8 cellular contexts compared by ENCODE assay signal in genomic region chr17:58337126-58337599, GRCh38. TPM values are rescaled to one million over a fixed set of nuclear protein-coding genes. Genes with fewer than 3 reads are reported as not detected.
A peak's percentile ranks its signal among the peaks of the same experiment; 100 is the strongest.
DNase-seq lines count a peak whose midpoint lies in the region; ATAC-seq, FAIRE-seq and TF ChIP-seq lines count a peak whose summit lies in the region.

No MANE protein-coding gene starts in this region.

- ATAC-seq in CD8-positive, alpha-beta T cell = no peak
- no peak for ATAC-seq in GM12878
- no peak for ATAC-seq in HG02610 (IDR thresholded peaks at IDR 0.05; ENCODE audit: unreplicated experiment)
- no peak for ATAC-seq in body of pancreas

- H3K4me2 ChIP-seq in OCI-LY1 (ENCODE audit: low read length) (peak overlapping the region; percentile 97), GM12878 (ENCODE audit: control insufficient read depth, insufficient read depth) (peak overlapping the region; percentile 99)

- in situ Hi-C loops in GM12878 (cut with MboI) = loop anchor here (10.0 kb wide), 1 partner anchor 1498 kb away; no protein-coding TSS in a partner anchor

- peak overlapping the region; percentile 97 for H3K27ac Mint-ChIP-seq in CD8-positive, alpha-beta T cell

- H3K79me2 ChIP-seq in OCI-LY1 (ENCODE audit: insufficient read depth, low read length) = peaks cover 11% of the 10 kb centered on the region
- H3K79me2 ChIP-seq in GM12878 (ENCODE audit: control insufficient read depth, insufficient read depth, low read length) = peaks cover 96% of the 10 kb centered on the region

- H3K4me3 ChIP-seq in CD8-positive, alpha-beta T cell (ENCODE audit: low read depth, low read length) = peak overlapping the region; percentile 90
- H3K4me3 ChIP-seq in OCI-LY1 (ENCODE audit: low read depth, low read length, poor library complexity, severe bottlenecking) (peak overlapping the region; percentile 99), GM12878 (peak overlapping the region; percentile 83), neutrophil (ENCODE audit: low read depth in 1 of 2, low read length in 1 of 2) (peak overlapping the region; percentile 86 to 95), A673 (ENCODE audit: low read depth, low read length, poor library complexity, severe bottlenecking) (no peak overlapping the region), body of pancreas (no peak overlapping the region)

- H3K9me3 Mint-ChIP-seq in CD8-positive, alpha-beta T cell = no peaks in the 10 kb centered on the region

- no peaks in the 10 kb centered on the region for H3K27me3 Mint-ChIP-seq in CD8-positive, alpha-beta T cell (ENCODE audit: low read depth)

- TF ChIP-seq RAD21 in GM12878 (IDR thresholded peaks at IDR 0.05; ENCODE audit: insufficient read depth, low read depth, low read length) = no peak; the same call in 1 of the 2 replicates

- no peaks in the 10 kb centered on the region for H3K9me3 ChIP-seq in CD8-positive, alpha-beta T cell (ENCODE audit: low read length)
- H3K9me3 ChIP-seq in OCI-LY1 (ENCODE audit: low read length) (no peaks in the 10 kb centered on the region), GM12878 (replicated peaks; ENCODE audit: control insufficient read depth, insufficient read depth, low read length) (no peaks in the 10 kb centered on the region; the same call in 2 of the 3 replicates), neutrophil (no peaks in the 10 kb centered on the region), A673 (ENCODE audit: low read depth, low read length, poor library complexity, severe bottlenecking) (no peaks in the 10 kb centered on the region), body of pancreas (no peaks in the 10 kb centered on the region)

- peaks cover 28% of the 10 kb centered on the region for H3K36me3 Mint-ChIP-seq in CD8-positive, alpha-beta T cell

- CTCF ChIA-PET in CD8-positive, alpha-beta T cell (lab: Charles Lee) = interaction anchor here (0.8 to 13.7 kb wide), 8 partner anchors 6 to 151 kb away, joined by 3 to 587 read pairs (median 15); partner anchors contain the start of genes HSF5, RNF43, SUPT4H1 and TSPOAP1
- CTCF ChIA-PET in GM12878 (lab: Yijun Ruan, JAX) = interaction anchor here (1.4 to 4.3 kb wide), 7 partner anchors 8 to 78 kb away, joined by 3 to 53 read pairs (median 18); partner anchors contain the start of genes RNF43, SUPT4H1 and TSPOAP1
- CTCF ChIA-PET in A673 (lab: Charles Lee) = no interaction called here

- peak overlapping the region; percentile 92 for H3K27ac ChIP-seq in CD8-positive, alpha-beta T cell (ENCODE audit: low read depth, low read length)
- peak overlapping the region; percentile 99 for H3K27ac ChIP-seq in OCI-LY1 (ENCODE audit: low read depth, low read length, poor library complexity, severe bottlenecking)
- H3K27ac ChIP-seq in GM12878 (ENCODE audit: control insufficient read depth, insufficient read depth) = peak overlapping the region; percentile 100
- peak overlapping the region; percentile 100 for H3K27ac ChIP-seq in neutrophil
- no peak overlapping the region for H3K27ac ChIP-seq in A673 (ENCODE audit: low read depth, low read length, poor library complexity, severe bottlenecking)
- peak overlapping the region in 2 of 4 donors; percentile 59 to 82 for H3K27ac ChIP-seq in body of pancreas

- TF ChIP-seq CTCF in CD8-positive, alpha-beta T cell (IDR thresholded peaks at IDR 0.05) = no peak
- TF ChIP-seq CTCF in OCI-LY1 (IDR thresholded peaks at IDR 0.05; ENCODE audit: low read length) (no peak), GM12878 (IDR thresholded peaks at IDR 0.05 in 2 of 3, conservative IDR thresholded peaks at IDR 0.05 in 1 of 3; ENCODE audit: control insufficient read depth in 2 of 3, extremely low read depth in 1 of 3, insufficient read depth in 1 of 3, low read depth in 3 of 3, low read length in 3 of 3) (no peak), neutrophil (IDR thresholded peaks at IDR 0.05) (no peak), A673 (conservative IDR thresholded peaks at IDR 0.05; ENCODE audit: low read depth, low read length) (no peak), body of pancreas (IDR thresholded peaks at IDR 0.05) (no peak)

- no peaks in the 10 kb centered on the region for H3K9me2 ChIP-seq in OCI-LY1 (ENCODE audit: low read depth, low read length)

- H3K36me3 ChIP-seq in CD8-positive, alpha-beta T cell (ENCODE audit: insufficient read depth, low read length) = peaks cover under 1% of the 10 kb centered on the region
- peaks cover 18% of the 10 kb centered on the region for H3K36me3 ChIP-seq in OCI-LY1 (ENCODE audit: insufficient read depth, low read length)
- no peaks in the 10 kb centered on the region; a peak in 1 of 4 replicates for H3K36me3 ChIP-seq in GM12878 (ENCODE audit: control insufficient read depth in 2 of 2, insufficient read depth in 2 of 2, low read length in 1 of 2)
- no peaks in the 10 kb centered on the region for H3K36me3 ChIP-seq in neutrophil
- no peaks in the 10 kb centered on the region for H3K36me3 ChIP-seq in A673 (ENCODE audit: insufficient read depth, low read length, poor library complexity, severe bottlenecking)
- H3K36me3 ChIP-seq in body of pancreas (replicated peaks in 1 of 2; ENCODE audit: insufficient read depth in 1 of 2, low read depth in 2 of 2) = no peaks in the 10 kb centered on the region

- no peaks in the 10 kb centered on the region for H3K27me3 ChIP-seq in CD8-positive, alpha-beta T cell (ENCODE audit: insufficient read depth, low read length)
- H3K27me3 ChIP-seq in OCI-LY1 (ENCODE audit: insufficient read depth, low read length) (no peaks in the 10 kb centered on the region), GM12878 (replicated peaks in 1 of 2; ENCODE audit: control insufficient read depth in 2 of 2, insufficient read depth in 2 of 2, low read length in 1 of 2) (no peaks in the 10 kb centered on the region), neutrophil (no peaks in the 10 kb centered on the region), A673 (replicated peaks; ENCODE audit: insufficient read depth, low read depth, low read length, poor library complexity) (no peaks in the 10 kb centered on the region), body of pancreas (no peaks in the 10 kb centered on the region)

- peaks cover 65% of the 10 kb centered on the region for H3K4me1 ChIP-seq in CD8-positive, alpha-beta T cell (ENCODE audit: insufficient read depth, low read length)
- peaks cover 94% of the 10 kb centered on the region for H3K4me1 ChIP-seq in OCI-LY1 (ENCODE audit: insufficient read depth, low read length, severe bottlenecking)
- H3K4me1 ChIP-seq in GM12878 (ENCODE audit: control insufficient read depth, insufficient read depth, low read length) = peaks cover 53% of the 10 kb centered on the region
- peaks cover 93 to 97% of the 10 kb centered on the region in 2 experiments for H3K4me1 ChIP-seq in neutrophil (ENCODE audit: control insufficient read depth in 1 of 2, insufficient read depth in 1 of 2, low read depth in 1 of 2, low read length in 1 of 2)
- no peaks in the 10 kb centered on the region for H3K4me1 ChIP-seq in A673 (ENCODE audit: insufficient read depth, low read length, poor library complexity, severe bottlenecking)
- H3K4me1 ChIP-seq in body of pancreas = no peaks in the 10 kb centered on the region

- H3K4me1 Mint-ChIP-seq in CD8-positive, alpha-beta T cell (ENCODE audit: low read depth) = peaks cover 76% of the 10 kb centered on the region

- peaks cover 4% of the 10 kb centered on the region for H3F3A ChIP-seq in OCI-LY1 (ENCODE audit: insufficient read depth, low read length)

- no peaks in the 10 kb centered on the region for H4K20me1 ChIP-seq in OCI-LY1 (ENCODE audit: insufficient read depth, low read length)
- no peaks in the 10 kb centered on the region for H4K20me1 ChIP-seq in GM12878 (ENCODE audit: control insufficient read depth, insufficient read depth)

- TSS peak; percentile 87 for BruUV-seq in GM12878 (replicated peaks; lab: Mats Ljungman, UMichigan)
- BruUV-seq in A673 (replicated peaks; lab: Mats Ljungman, UMichigan) = no TSS peak

- TF ChIP-seq POLR2A in GM12878 (IDR thresholded peaks at IDR 0.05; ENCODE audit: low read depth, low read length) (no peak), body of pancreas (IDR thresholded peaks at IDR 0.05) (no peak)

- 0% methylated on average over 7 of the region's 7 CpGs for WGBS in GM12878 (ENCODE audit: insufficient coverage, insufficient replicate concordance, low lambda C conversion rate, missing lambda C conversion rate)
- WGBS in body of pancreas, 2 donors = 9 to 17% methylated on average over 7 of the region's 7 CpGs

- peak overlapping the region; percentile 92 for H3K4me3 Mint-ChIP-seq in CD8-positive, alpha-beta T cell

- SMC1A ChIA-PET in GM12878 (lab: Charles Lee; ENCODE audit: uncharacterized antibody, unreplicated experiment) = interaction anchor here (1.4 to 10.3 kb wide), 10 partner anchors 7 to 78 kb away, joined by 3 to 195 read pairs (median 10); partner anchors contain the start of genes RNF43, SUPT4H1 and TSPOAP1

- intact Hi-C loops in CD8-positive, alpha-beta T cell (cut with DNase I, micrococcal nuclease) = loop anchor here (1.0 to 10.0 kb wide), 8 partner anchors 8 to 1742 kb away; partner anchors contain the start of genes C17orf67 (in 1 of the 2), CLTC (in 1 of the 2), DGKE (in 1 of the 2) and NOG (in 1 of the 2)
- intact Hi-C loops in GM12878 (cut with micrococcal nuclease; ENCODE audit: unreplicated experiment) = loop anchor here (5.0 kb wide), 1 partner anchor 435 kb away; no protein-coding TSS in a partner anchor
- intact Hi-C loops in A673 (cut with micrococcal nuclease; ENCODE audit: unreplicated experiment) = no loop called here
- intact Hi-C loops in body of pancreas (cut with DNase I) = no loop called here

- POLR2A ChIA-PET in CD8-positive, alpha-beta T cell (lab: Charles Lee) = interaction anchor here (0.6 to 19.1 kb wide), 9 partner anchors 4 to 691 kb away, joined by 3 to 773 read pairs (median 10); partner anchors contain the start of genes HSF5, RNF43, SUPT4H1 and TSPOAP1
- POLR2A ChIA-PET in GM12878 (lab: Charles Lee) = interaction anchor here (0.6 to 18.5 kb wide), 13 partner anchors 7 to 189 kb away, joined by 3 to 373 read pairs (median 5); partner anchors contain the start of genes MKS1, MTMR4, RNF43 and SUPT4H1
- POLR2A ChIA-PET in A673 (lab: Charles Lee; ENCODE audit: low non-redundant PET) = no interaction called here

- no peak for FAIRE-seq in GM12878 (lab: Jason Lieb, UNC)

- H2AFZ ChIP-seq in OCI-LY1 (ENCODE audit: low read length) = no peak overlapping the region
- H2AFZ ChIP-seq in GM12878 (ENCODE audit: control insufficient read depth, low read depth, low read length) = no peak overlapping the region

- H3K9ac ChIP-seq in OCI-LY1 (ENCODE audit: low read length) (peak overlapping the region; percentile 99), GM12878 (ENCODE audit: control insufficient read depth, insufficient read depth, low read length) (peak overlapping the region; percentile 100)

- RAD21 ChIA-PET in GM12878 (lab: Charles Lee; ENCODE audit: unreplicated experiment) = interaction anchor here (0.9 to 18.1 kb wide), 14 partner anchors 7 to 105 kb away, joined by 3 to 323 read pairs (median 8); partner anchors contain the start of genes RNF43, SUPT4H1 and TSPOAP1

- peak in 5 of 7 experiments; percentile 56 to 83 (median 71) for DNase-seq in CD8-positive, alpha-beta T cell
- DNase-seq in GM12878 (ENCODE audit: low read depth, low spot score) (no peak), A673 (ENCODE audit: low spot score) (no peak), NCI-H1417 (lab: John Stamatoyannopoulos, UW) (no peak), body of pancreas (no peak)

- no peak; a peak in 1 of 4 replicates for TF ChIP-seq EP300 in GM12878 (IDR thresholded peaks at IDR 0.05; ENCODE audit: borderline replicate concordance in 1 of 2, control insufficient read depth in 1 of 2, low read depth in 2 of 2, low read length in 2 of 2)

RNA-seq across cellular contexts. Expression of gene TSPOAP1, which starts 8.6 kb away (rescaled TPM):
- 10 to 100 TPM; 27.9 to 35.3 TPM for total RNA-seq in CD8-positive, alpha-beta T cell
- 52.4 and 53.8 TPM in 2 replicates for total RNA-seq in GM12878 (2013; cell fraction: nucleolus; rRNA removed)
- total RNA-seq in GM12878 (2014; rRNA removed) = 5.6 and 5.7 TPM in 2 replicates
- total RNA-seq in GM12878 (2014; rRNA removed; fragmentation: Illumina TruSeq; extraction: Trizol) = 2.8 and 3.6 TPM in 2 replicates
- total RNA-seq in GM12878 (2021) = 6.5 and 8.8 TPM in 2 replicates
- 5.7 TPM for polyA plus RNA-seq in GM12878 (2011; ENCODE audit: low read depth)
- polyA plus RNA-seq in GM12878 (2011; rRNA removed) = 11.6 and 16.4 TPM in 2 replicates
- 12.2 and 16.5 TPM in 2 replicates for polyA plus RNA-seq in GM12878 (2011; cell fraction: cytosol; rRNA removed)
- 164 and 168 TPM in 2 replicates for polyA plus RNA-seq in GM12878 (2011; cell fraction: nucleus; rRNA removed)
- 9.8 and 14.2 TPM in 2 replicates for polyA plus RNA-seq in GM12878 (2012)
- 1.2 and 4.2 TPM in 2 replicates for polyA plus RNA-seq in GM12878 (2014; fragmentation: Illumina TruSeq; extraction: Trizol)
- under 1 TPM in 1 of 2 experiments, not detected in 1; 0.58 TPM for polyA plus RNA-seq in GM12878 (2014; fragmentation: Nextera tagmentation; extraction: Ambion mirVana)
- polyA plus RNA-seq in GM12878 (2014; rRNA removed) = 8.5 and 10.9 TPM in 2 replicates
- polyA plus RNA-seq in GM12878 (2016; fragmentation: Nextera tagmentation; extraction: Ambion mirVana) = 1 to 10 TPM; 2.2 to 3.2 TPM
- polyA minus RNA-seq in GM12878 (2011; rRNA and poly(A)+ RNA removed) = 7.2 and 17.1 TPM in 2 replicates
- 6.4 and 6.7 TPM in 2 replicates for polyA minus RNA-seq in GM12878 (2011; cell fraction: cytosol; rRNA and poly(A)+ RNA removed)
- 16.2 and 33.3 TPM in 2 replicates for polyA minus RNA-seq in GM12878 (2011; cell fraction: nucleus; rRNA and poly(A)+ RNA removed)
- total RNA-seq in A673 (2021) = 0.21 and 0.24 TPM in 2 replicates
- total RNA-seq in body of pancreas = 10 to 100 TPM; 21.0 to 22.7 TPM

RNA-seq across cellular contexts. Expression of gene SUPT4H1, which starts 14.8 kb away (rescaled TPM):
- 10 to 100 TPM; 45.2 to 59.7 TPM for total RNA-seq in CD8-positive, alpha-beta T cell
- total RNA-seq in GM12878 (2013; cell fraction: nucleolus; rRNA removed) = 8.8 and 9.5 TPM in 2 replicates
- 87.9 and 92.8 TPM in 2 replicates for total RNA-seq in GM12878 (2014; rRNA removed)
- total RNA-seq in GM12878 (2014; rRNA removed; fragmentation: Illumina TruSeq; extraction: Trizol) = 70.4 and 83.8 TPM in 2 replicates
- 87.0 and 93.2 TPM in 2 replicates for total RNA-seq in GM12878 (2021)
- polyA plus RNA-seq in GM12878 (2011; ENCODE audit: low read depth) = 90.2 TPM
- polyA plus RNA-seq in GM12878 (2011; rRNA removed) = 230 and 240 TPM in 2 replicates
- 105 and 107 TPM in 2 replicates for polyA plus RNA-seq in GM12878 (2011; cell fraction: cytosol; rRNA removed)
- polyA plus RNA-seq in GM12878 (2011; cell fraction: nucleus; rRNA removed) = 61.5 and 64.9 TPM in 2 replicates
- polyA plus RNA-seq in GM12878 (2012) = 88.7 and 95.3 TPM in 2 replicates
- polyA plus RNA-seq in GM12878 (2014; fragmentation: Illumina TruSeq; extraction: Trizol) = 98.9 and 112 TPM in 2 replicates
- polyA plus RNA-seq in GM12878 (2014; fragmentation: Nextera tagmentation; extraction: Ambion mirVana) = 100 to 1,000 TPM; 148 to 293 TPM
- 94.9 and 102 TPM in 2 replicates for polyA plus RNA-seq in GM12878 (2014; rRNA removed)
- 100 to 1,000 TPM; 143 to 159 TPM for polyA plus RNA-seq in GM12878 (2016; fragmentation: Nextera tagmentation; extraction: Ambion mirVana)
- 60.9 and 80.0 TPM in 2 replicates for polyA minus RNA-seq in GM12878 (2011; rRNA and poly(A)+ RNA removed)
- polyA minus RNA-seq in GM12878 (2011; cell fraction: cytosol; rRNA and poly(A)+ RNA removed) = 11.5 and 19.8 TPM in 2 replicates
- polyA minus RNA-seq in GM12878 (2011; cell fraction: nucleus; rRNA and poly(A)+ RNA removed) = 5.6 and 14.2 TPM in 2 replicates
- 93.1 and 106 TPM in 2 replicates for total RNA-seq in A673 (2021)
- total RNA-seq in body of pancreas = 10 to 100 TPM; 10.2 to 24.4 TPM

RNA-seq across cellular contexts. Expression of gene MPO, which starts 56.4 kb away (rescaled TPM):
- not detected for total RNA-seq in CD8-positive, alpha-beta T cell
- not detected in 2 replicates for total RNA-seq in GM12878 (2013; cell fraction: nucleolus; rRNA removed)
- total RNA-seq in GM12878 (2014; rRNA removed) (0.05 and 0.06 TPM in 2 replicates), GM12878 (2014; rRNA removed; fragmentation: Illumina TruSeq; extraction: Trizol) (0.09 and 0.13 TPM in 2 replicates), GM12878 (2021) (0.08 and 0.23 TPM in 2 replicates), A673 (2021) (not detected in 2 replicates), body of pancreas (not detected)
- polyA plus RNA-seq in GM12878 (2011; ENCODE audit: low read depth) = not detected
- polyA plus RNA-seq in GM12878 (2011; rRNA removed) (0.35 and 0.49 TPM in 2 replicates), GM12878 (2014; fragmentation: Illumina TruSeq; extraction: Trizol) (0.10 TPM in 1 of 2 replicates, not detected in the other), GM12878 (2014; fragmentation: Nextera tagmentation; extraction: Ambion mirVana) (under 1 TPM; 0.10 to 0.26 TPM), GM12878 (2014; rRNA removed) (0.14 TPM in 2 replicates), GM12878 (2016; fragmentation: Nextera tagmentation; extraction: Ambion mirVana) (under 1 TPM; 0.09 to 0.17 TPM)
- 0.33 and 0.45 TPM in 2 replicates for polyA plus RNA-seq in GM12878 (2011; cell fraction: cytosol; rRNA removed)
- polyA plus RNA-seq in GM12878 (2011; cell fraction: nucleus; rRNA removed) = 0.10 and 0.19 TPM in 2 replicates
- 0.08 TPM in 1 of 2 replicates, not detected in the other for polyA plus RNA-seq in GM12878 (2012)
- 0.15 and 0.37 TPM in 2 replicates for polyA minus RNA-seq in GM12878 (2011; rRNA and poly(A)+ RNA removed)
- polyA minus RNA-seq in GM12878 (2011; cell fraction: cytosol; rRNA and poly(A)+ RNA removed) = not detected in 2 replicates
- not detected in 2 replicates for polyA minus RNA-seq in GM12878 (2011; cell fraction: nucleus; rRNA and poly(A)+ RNA removed)

Comparison
In these comparisons a context has a peak if more than half of its experiments do, and no peak if none do; other contexts are left out.
1. DNase-seq: peak in CD8-positive, alpha-beta T cell (5 of 7); none in GM12878 (single experiment), A673 (single experiment), NCI-H1417 (0 of 3) and body of pancreas (0 of 4).
2. H3K4me3 ChIP-seq: peak in CD8-positive, alpha-beta T cell (single experiment), OCI-LY1 (single experiment), GM12878 (single experiment) and neutrophil (2 of 2); none in A673 (single experiment) and body of pancreas (0 of 2).
3. intact Hi-C loops: an anchor here in CD8-positive, alpha-beta T cell (1.0 to 10.0 kb wide) and GM12878 (5.0 kb wide); none called in A673 and body of pancreas.